In genomic region chr18:39191931-39192330, GRCh38 we compare ENCODE assay signal across 18 cellular contexts.
"Had no signal": no experiment of that assay in that cellular context is flagged by ENCODE, and none has a peak within 500 bp of the region (broad histone marks: within the 10 kb centered on the region; RNA-seq: fewer than 3 reads in every experiment).

No MANE protein-coding gene starts in this region.

- H3K9me3 ChIP-seq: thyroid gland, upper lobe of right lung had no signal

- H3K4me1 ChIP-seq: heart right ventricle, parathyroid adenoma, thyroid gland, upper lobe of right lung had no signal

- H3K4me3 ChIP-seq: heart right ventricle, thyroid gland, upper lobe of right lung had no signal

- H3K27me3 ChIP-seq: heart right ventricle, thyroid gland, upper lobe of right lung had no signal

- DNase-seq: activated CD4-positive, alpha-beta T cell treated with anti-CD3 and anti-CD28 coated beads for 1 hour; activated CD4-positive, alpha-beta T cell treated with anti-CD3 and anti-CD28 coated beads, Interleukin-2, amount 50 U/mL, for 1 hour; activated CD8-positive, alpha-beta T cell treated with anti-CD3 and anti-CD28 coated beads, Interleukin-2, amount 10 ng/mL, durations not matched to agents 7 days and 5 days; activated gamma-delta T cell treated with Interleukin-2 at 50 U/mL for 16 hours; aorta; effector CD4-positive, alpha-beta T cell; heart right ventricle; islet precursor cell; left cardiac atrium; naive B cell; nucleus accumbens; right cardiac atrium; stimulated activated CD4-positive, alpha-beta T cell treated with anti-CD3 and anti-CD28 coated beads, Interleukin-12 subunit alpha, Interleukin-12 subunit beta, amount 100 ng/mL, for 4 hours; stimulated activated CD4-positive, alpha-beta T cell treated with anti-CD3 and anti-CD28 coated beads, Interleukin-4, amount 100 ng/mL, for 4 hours; stimulated activated naive CD8-positive, alpha-beta T cell treated with anti-CD3 and anti-CD28 coated beads, Interleukin-15, Interleukin-2, amounts not matched to agents 100 U/mL and 50 U/mL, for 24 hours; thyroid gland; upper lobe of right lung had no signal

- H3K36me3 ChIP-seq: heart right ventricle, thyroid gland, upper lobe of right lung had no signal

- H3K27ac ChIP-seq: heart right ventricle, parathyroid adenoma, thyroid gland, upper lobe of right lung had no signal
